Comparison of ENCODE assay signal across 11 cellular contexts in the genomic region with DNA sequence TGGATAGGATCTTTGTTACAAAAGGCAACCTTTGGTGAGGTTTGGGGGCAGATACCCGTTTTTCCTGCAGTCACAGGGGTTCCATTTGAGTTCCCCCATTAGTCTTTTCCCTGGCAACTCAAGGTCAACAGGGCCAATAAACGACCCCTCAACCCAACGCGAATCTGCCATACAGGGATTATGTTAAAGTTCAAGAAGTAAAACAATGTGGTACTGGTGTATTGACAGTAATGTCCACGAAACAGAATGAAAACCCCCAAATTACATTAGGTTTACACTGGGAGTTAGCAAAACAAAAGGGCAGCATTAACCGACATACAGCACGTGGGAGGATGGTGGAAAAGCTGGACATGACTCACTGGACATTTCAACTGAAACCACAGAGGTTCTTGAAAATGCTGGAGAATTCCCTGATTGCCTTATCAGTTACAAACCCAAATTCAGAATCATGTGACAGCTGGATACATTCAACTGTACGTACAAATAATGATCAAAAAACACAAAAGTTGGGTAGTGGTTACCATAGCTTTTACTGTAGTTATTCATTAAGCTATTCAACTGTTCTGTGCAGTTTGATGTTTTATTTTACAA. TPM values are rescaled to one million over a fixed set of nuclear protein-coding genes. Genes with fewer than 3 reads are reported as not detected.
DNase-seq lines count a peak whose midpoint lies in the region; ATAC-seq and TF ChIP-seq lines count a peak whose summit lies in the region.
"Had no signal": no experiment of that assay in that cellular context is flagged by ENCODE, and none has a peak within 500 bp of the region (broad histone marks: within the 10 kb centered on the region; RNA-seq: fewer than 3 reads in every experiment).

No MANE protein-coding gene starts in this region.

- DNase-seq in RKO (ENCODE audit: low spot score) (peak; percentile 48), esophagus muscularis mucosa (ENCODE audit: extremely low spot score) (no peak), osteocyte (ENCODE audit: extremely low spot score, unreplicated experiment) (no peak)
- no peak for DNase-seq in activated CD4-positive, alpha-beta T cell treated with anti-CD3 and anti-CD28 coated beads for 48 hours
- DNase-seq in effector CD8-positive, alpha-beta T cell (lab: John Stamatoyannopoulos, UW), result no peak
- DNase-seq: SJCRH30 had no signal

- no peak for ATAC-seq in GM18517 (IDR thresholded peaks at IDR 0.05; ENCODE audit: unreplicated experiment)
- no peak for ATAC-seq in GM21619 (IDR thresholded peaks at IDR 0.05; ENCODE audit: unreplicated experiment)
- ATAC-seq: stimulated activated memory B cell treated with anti-CD40 and anti-IgM and Interleukin-4, amounts not matched to agents 10 μg/mL and 1 μg/mL and 100 μg/mL, for 72 hours had no signal

- H3K79me2 ChIP-seq in DOHH2 (ENCODE audit: control insufficient read depth, low read length), result peaks cover 28% of the 10 kb centered on the region

- H3K27ac Mint-ChIP-seq in osteocyte (ENCODE audit: unreplicated experiment), result peak overlapping the region; percentile 80
- H3K27ac Mint-ChIP-seq: stimulated activated memory B cell treated with anti-CD40 and anti-IgM and Interleukin-4, amounts not matched to agents 10 μg/mL and 1 μg/mL and 100 μg/mL, for 72 hours had no signal

- H3F3A ChIP-seq in DOHH2 (ENCODE audit: control insufficient read depth, insufficient read depth), result peaks cover 13% of the 10 kb centered on the region

- 0 out of 2 replicates have a peak overlapping the region, but pooled peaks have one; percentile 5 for H3K27ac ChIP-seq in DOHH2 (ENCODE audit: low read depth, low read length)
- H3K27ac ChIP-seq in esophagus muscularis mucosa (replicated peaks in 1 of 4), result peak overlapping the region; percentile 40 to 57 (median 52)
- H3K27ac ChIP-seq: foreskin keratinocyte, SJCRH30 had no signal

- no peaks in the 10 kb centered on the region for H3K9me3 Mint-ChIP-seq in osteocyte (ENCODE audit: unreplicated experiment)
- H3K9me3 Mint-ChIP-seq: stimulated activated memory B cell treated with anti-CD40 and anti-IgM and Interleukin-4, amounts not matched to agents 10 μg/mL and 1 μg/mL and 100 μg/mL, for 72 hours had no signal

- H3K4me1 Mint-ChIP-seq in osteocyte (ENCODE audit: unreplicated experiment), result peaks cover 27% of the 10 kb centered on the region

- H3K4me1 ChIP-seq in DOHH2 (ENCODE audit: control insufficient read depth, low read length), result peaks cover 42% of the 10 kb centered on the region
- peaks cover 10 to 25% (median 19%) of the 10 kb centered on the region in 4 donors for H3K4me1 ChIP-seq in esophagus muscularis mucosa
- H3K4me1 ChIP-seq: foreskin keratinocyte had no signal

- peak overlapping the region; percentile 75 for H3K4me3 Mint-ChIP-seq in osteocyte (ENCODE audit: unreplicated experiment)
- H3K4me3 Mint-ChIP-seq: stimulated activated memory B cell treated with anti-CD40 and anti-IgM and Interleukin-4, amounts not matched to agents 10 μg/mL and 1 μg/mL and 100 μg/mL, for 72 hours had no signal

- TF ChIP-seq CTCF in DOHH2 (IDR thresholded peaks at IDR 0.05; ENCODE audit: low read depth, low read length, poor library complexity, severe bottlenecking) (no peak), esophagus muscularis mucosa (IDR thresholded peaks at IDR 0.05) (no peak), osteocyte (IDR thresholded peaks at IDR 0.05) (no peak)

- no peaks in the 10 kb centered on the region for H3K9me2 ChIP-seq in DOHH2 (replicated peaks; ENCODE audit: control insufficient read depth, low read length)

- H3K4me3 ChIP-seq in DOHH2 (ENCODE audit: low read length), result peak overlapping the region; percentile 53; the same call in 1 of the 2 replicates
- peak overlapping the region in 2 of 4 donors; percentile 15 to 36 for H3K4me3 ChIP-seq in esophagus muscularis mucosa
- H3K4me3 ChIP-seq: SJCRH30 had no signal

- WGBS in esophagus muscularis mucosa, result 61% methylated on average over 8 of the region's 8 CpGs

- peak overlapping the region; percentile 61 for H3K4me2 ChIP-seq in DOHH2 (ENCODE audit: low read length)

- H3K36me3 Mint-ChIP-seq in osteocyte (ENCODE audit: unreplicated experiment), result peaks cover 13% of the 10 kb centered on the region

- H3K27me3 Mint-ChIP-seq in osteocyte (ENCODE audit: unreplicated experiment), result peaks cover 7% of the 10 kb centered on the region

- no peaks in the 10 kb centered on the region for H4K20me1 ChIP-seq in DOHH2 (ENCODE audit: control insufficient read depth, insufficient read depth, low read depth, low read length)

- TF ChIP-seq EP300 in esophagus muscularis mucosa (IDR thresholded peaks at IDR 0.05), result no peak

- intact Hi-C loops in esophagus muscularis mucosa (cut with DNase I), result loop anchor here (10.0 kb wide), 1 partner anchor 463 kb away; no protein-coding TSS in a partner anchor

- H3K9me3 ChIP-seq in DOHH2 (ENCODE audit: control insufficient read depth, insufficient read depth, low read length) (no peaks in the 10 kb centered on the region), esophagus muscularis mucosa (no peaks in the 10 kb centered on the region)
- H3K9me3 ChIP-seq: SJCRH30 had no signal

- no peak for TF ChIP-seq POLR2A in esophagus muscularis mucosa (IDR thresholded peaks at IDR 0.05; ENCODE audit: low read depth)

- H3K27me3 ChIP-seq in DOHH2 (ENCODE audit: control insufficient read depth, low read length), result no peaks in the 10 kb centered on the region
- H3K27me3 ChIP-seq in esophagus muscularis mucosa, result no peaks in the 10 kb centered on the region
- H3K27me3 ChIP-seq: foreskin keratinocyte, SJCRH30 had no signal

- peaks cover 45% of the 10 kb centered on the region for H3K36me3 ChIP-seq in DOHH2 (ENCODE audit: control insufficient read depth, low read length)
- H3K36me3 ChIP-seq in esophagus muscularis mucosa, result peaks cover 0 to 26% (median 21%) of the 10 kb centered on the region in 4 donors
- H3K36me3 ChIP-seq: SJCRH30 had no signal

RNA-seq across cellular contexts. Expression of gene IMP4, which starts 4.9 kb away (rescaled TPM):
- 100 to 1,000 TPM in 3 of 4 donors, 10 to 100 TPM in 1; 94.7 to 139 (median 114) TPM for total RNA-seq in esophagus muscularis mucosa
- total RNA-seq in osteocyte, result 46.4 and 48.5 TPM in 2 replicates

RNA-seq across cellular contexts. Expression of gene PTPN18, which starts 18.0 kb away (rescaled TPM):
- total RNA-seq in esophagus muscularis mucosa, result 10 to 100 TPM; 36.6 to 60.2 (median 50.3) TPM
- 30.2 and 31.5 TPM in 2 replicates for total RNA-seq in osteocyte
